In the genomic region with DNA sequence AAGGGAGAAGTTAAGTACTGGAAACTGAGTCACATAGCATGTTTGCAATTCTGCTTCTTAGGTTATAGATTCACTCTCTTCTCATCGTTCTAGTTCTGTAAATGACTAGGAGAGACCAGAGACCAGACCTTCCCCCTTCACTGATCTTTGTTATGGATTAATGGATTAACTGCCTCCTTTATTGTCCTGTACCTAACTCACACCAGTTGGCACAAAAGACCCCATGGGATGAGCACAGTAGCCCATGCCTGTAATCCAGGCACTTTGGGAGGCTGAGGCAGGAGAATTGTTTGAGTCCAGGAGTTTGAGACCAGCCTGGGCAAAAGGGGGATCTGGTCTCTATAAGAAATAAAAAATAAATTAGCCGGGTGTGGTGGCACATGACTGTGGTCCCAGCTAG, we compare ENCODE assay signal across 2 cellular contexts.
TF ChIP-seq lines count a peak whose summit lies in the region.

No MANE protein-coding gene starts in this region.

TF ChIP-seq in GM23338, 12 proteins besides CTCF, POLR2A, EP300 and RAD21:
- TF ChIP-seq, protein P1, sequence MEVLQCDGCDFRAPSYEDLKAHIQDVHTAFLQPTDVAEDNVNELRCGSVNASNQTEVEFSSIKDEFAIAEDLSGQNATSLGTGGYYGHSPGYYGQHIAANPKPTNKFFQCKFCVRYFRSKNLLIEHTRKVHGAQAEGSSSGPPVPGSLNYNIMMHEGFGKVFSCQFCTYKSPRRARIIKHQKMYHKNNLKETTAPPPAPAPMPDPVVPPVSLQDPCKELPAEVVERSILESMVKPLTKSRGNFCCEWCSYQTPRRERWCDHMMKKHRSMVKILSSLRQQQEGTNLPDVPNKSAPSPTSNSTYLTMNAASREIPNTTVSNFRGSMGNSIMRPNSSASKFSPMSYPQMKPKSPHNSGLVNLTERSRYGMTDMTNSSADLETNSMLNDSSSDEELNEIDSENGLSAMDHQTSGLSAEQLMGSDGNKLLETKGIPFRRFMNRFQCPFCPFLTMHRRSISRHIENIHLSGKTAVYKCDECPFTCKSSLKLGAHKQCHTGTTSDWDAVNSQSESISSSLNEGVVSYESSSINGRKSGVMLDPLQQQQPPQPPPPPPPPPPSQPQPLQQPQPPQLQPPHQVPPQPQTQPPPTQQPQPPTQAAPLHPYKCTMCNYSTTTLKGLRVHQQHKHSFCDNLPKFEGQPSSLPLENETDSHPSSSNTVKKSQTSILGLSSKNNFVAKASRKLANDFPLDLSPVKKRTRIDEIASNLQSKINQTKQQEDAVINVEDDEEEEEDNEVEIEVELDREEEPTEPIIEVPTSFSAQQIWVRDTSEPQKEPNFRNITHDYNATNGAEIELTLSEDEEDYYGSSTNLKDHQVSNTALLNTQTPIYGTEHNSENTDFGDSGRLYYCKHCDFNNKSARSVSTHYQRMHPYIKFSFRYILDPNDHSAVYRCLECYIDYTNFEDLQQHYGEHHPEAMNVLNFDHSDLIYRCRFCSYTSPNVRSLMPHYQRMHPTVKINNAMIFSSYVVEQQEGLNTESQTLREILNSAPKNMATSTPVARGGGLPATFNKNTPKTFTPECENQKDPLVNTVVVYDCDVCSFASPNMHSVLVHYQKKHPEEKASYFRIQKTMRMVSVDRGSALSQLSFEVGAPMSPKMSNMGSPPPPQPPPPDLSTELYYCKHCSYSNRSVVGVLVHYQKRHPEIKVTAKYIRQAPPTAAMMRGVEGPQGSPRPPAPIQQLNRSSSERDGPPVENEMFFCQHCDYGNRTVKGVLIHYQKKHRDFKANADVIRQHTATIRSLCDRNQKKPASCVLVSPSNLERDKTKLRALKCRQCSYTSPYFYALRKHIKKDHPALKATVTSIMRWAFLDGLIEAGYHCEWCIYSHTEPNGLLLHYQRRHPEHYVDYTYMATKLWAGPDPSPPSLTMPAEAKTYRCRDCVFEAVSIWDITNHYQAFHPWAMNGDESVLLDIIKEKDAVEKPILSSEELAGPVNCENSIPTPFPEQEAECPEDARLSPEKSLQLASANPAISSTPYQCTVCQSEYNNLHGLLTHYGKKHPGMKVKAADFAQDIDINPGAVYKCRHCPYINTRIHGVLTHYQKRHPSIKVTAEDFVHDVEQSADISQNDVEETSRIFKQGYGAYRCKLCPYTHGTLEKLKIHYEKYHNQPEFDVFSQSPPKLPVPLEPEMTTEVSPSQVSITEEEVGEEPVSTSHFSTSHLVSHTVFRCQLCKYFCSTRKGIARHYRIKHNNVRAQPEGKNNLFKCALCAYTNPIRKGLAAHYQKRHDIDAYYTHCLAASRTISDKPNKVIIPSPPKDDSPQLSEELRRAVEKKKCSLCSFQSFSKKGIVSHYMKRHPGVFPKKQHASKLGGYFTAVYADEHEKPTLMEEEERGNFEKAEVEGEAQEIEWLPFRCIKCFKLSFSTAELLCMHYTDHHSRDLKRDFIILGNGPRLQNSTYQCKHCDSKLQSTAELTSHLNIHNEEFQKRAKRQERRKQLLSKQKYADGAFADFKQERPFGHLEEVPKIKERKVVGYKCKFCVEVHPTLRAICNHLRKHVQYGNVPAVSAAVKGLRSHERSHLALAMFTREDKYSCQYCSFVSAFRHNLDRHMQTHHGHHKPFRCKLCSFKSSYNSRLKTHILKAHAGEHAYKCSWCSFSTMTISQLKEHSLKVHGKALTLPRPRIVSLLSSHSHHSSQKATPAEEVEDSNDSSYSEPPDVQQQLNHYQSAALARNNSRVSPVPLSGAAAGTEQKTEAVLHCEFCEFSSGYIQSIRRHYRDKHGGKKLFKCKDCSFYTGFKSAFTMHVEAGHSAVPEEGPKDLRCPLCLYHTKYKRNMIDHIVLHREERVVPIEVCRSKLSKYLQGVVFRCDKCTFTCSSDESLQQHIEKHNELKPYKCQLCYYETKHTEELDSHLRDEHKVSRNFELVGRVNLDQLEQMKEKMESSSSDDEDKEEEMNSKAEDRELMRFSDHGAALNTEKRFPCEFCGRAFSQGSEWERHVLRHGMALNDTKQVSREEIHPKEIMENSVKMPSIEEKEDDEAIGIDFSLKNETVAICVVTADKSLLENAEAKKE (CRISPR knock-in tag; IDR thresholded peaks at IDR 0.05) = 0 out of 2 replicates have a peak, but pooled peaks have one; percentile 10
- TF ChIP-seq EZH2phosphoT487 (IDR thresholded peaks at IDR 0.05; ENCODE audit: unreplicated experiment) (no peak), CREB1 (CRISPR knock-in tag; IDR thresholded peaks at IDR 0.05; ENCODE audit: low read depth) (no peak), JUNB (IDR thresholded peaks at IDR 0.05; ENCODE audit: unreplicated experiment) (no peak), ZNF331 (CRISPR knock-in tag; IDR thresholded peaks at IDR 0.05; ENCODE audit: low read depth) (no peak), NANOG (IDR thresholded peaks at IDR 0.05; ENCODE audit: borderline replicate concordance) (no peak), POLR2AphosphoS5 (IDR thresholded peaks at IDR 0.05; ENCODE audit: low read depth) (no peak)
- TF ChIP-seq, protein P2, sequence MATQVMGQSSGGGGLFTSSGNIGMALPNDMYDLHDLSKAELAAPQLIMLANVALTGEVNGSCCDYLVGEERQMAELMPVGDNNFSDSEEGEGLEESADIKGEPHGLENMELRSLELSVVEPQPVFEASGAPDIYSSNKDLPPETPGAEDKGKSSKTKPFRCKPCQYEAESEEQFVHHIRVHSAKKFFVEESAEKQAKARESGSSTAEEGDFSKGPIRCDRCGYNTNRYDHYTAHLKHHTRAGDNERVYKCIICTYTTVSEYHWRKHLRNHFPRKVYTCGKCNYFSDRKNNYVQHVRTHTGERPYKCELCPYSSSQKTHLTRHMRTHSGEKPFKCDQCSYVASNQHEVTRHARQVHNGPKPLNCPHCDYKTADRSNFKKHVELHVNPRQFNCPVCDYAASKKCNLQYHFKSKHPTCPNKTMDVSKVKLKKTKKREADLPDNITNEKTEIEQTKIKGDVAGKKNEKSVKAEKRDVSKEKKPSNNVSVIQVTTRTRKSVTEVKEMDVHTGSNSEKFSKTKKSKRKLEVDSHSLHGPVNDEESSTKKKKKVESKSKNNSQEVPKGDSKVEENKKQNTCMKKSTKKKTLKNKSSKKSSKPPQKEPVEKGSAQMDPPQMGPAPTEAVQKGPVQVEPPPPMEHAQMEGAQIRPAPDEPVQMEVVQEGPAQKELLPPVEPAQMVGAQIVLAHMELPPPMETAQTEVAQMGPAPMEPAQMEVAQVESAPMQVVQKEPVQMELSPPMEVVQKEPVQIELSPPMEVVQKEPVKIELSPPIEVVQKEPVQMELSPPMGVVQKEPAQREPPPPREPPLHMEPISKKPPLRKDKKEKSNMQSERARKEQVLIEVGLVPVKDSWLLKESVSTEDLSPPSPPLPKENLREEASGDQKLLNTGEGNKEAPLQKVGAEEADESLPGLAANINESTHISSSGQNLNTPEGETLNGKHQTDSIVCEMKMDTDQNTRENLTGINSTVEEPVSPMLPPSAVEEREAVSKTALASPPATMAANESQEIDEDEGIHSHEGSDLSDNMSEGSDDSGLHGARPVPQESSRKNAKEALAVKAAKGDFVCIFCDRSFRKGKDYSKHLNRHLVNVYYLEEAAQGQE (IDR thresholded peaks at IDR 0.05; ENCODE audit: unreplicated experiment) = no peak

TF ChIP-seq in GM12878, 131 proteins besides CTCF, POLR2A, EP300 and RAD21 (continued from another document):
- TF ChIP-seq, protein P3, sequence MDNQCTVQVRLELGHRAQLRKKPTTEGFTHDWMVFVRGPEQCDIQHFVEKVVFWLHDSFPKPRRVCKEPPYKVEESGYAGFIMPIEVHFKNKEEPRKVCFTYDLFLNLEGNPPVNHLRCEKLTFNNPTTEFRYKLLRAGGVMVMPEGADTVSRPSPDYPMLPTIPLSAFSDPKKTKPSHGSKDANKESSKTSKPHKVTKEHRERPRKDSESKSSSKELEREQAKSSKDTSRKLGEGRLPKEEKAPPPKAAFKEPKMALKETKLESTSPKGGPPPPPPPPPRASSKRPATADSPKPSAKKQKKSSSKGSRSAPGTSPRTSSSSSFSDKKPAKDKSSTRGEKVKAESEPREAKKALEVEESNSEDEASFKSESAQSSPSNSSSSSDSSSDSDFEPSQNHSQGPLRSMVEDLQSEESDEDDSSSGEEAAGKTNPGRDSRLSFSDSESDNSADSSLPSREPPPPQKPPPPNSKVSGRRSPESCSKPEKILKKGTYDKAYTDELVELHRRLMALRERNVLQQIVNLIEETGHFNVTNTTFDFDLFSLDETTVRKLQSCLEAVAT (IDR thresholded peaks at IDR 0.05) = no peak
- TF ChIP-seq BMI1 (IDR thresholded peaks at IDR 0.05; ENCODE audit: borderline replicate concordance) = no peak
